In genomic region chr22:44732661-44733060, GRCh38 we compare ENCODE assay signal across 22 cellular contexts. TPM values are rescaled to one million over a fixed set of nuclear protein-coding genes. Genes with fewer than 3 reads are reported as not detected.
"Had no signal": no experiment of that assay in that cellular context is flagged by ENCODE, and none has a peak within 500 bp of the region (broad histone marks: within the 10 kb centered on the region; RNA-seq: fewer than 3 reads in every experiment).

No MANE protein-coding gene starts in this region.

- H3K36me3 ChIP-seq: colonic mucosa, gastrocnemius medialis, left ventricle myocardium inferior, right atrium auricular region, tibial artery had no signal

- H3K4me3 ChIP-seq: colonic mucosa, dorsolateral prefrontal cortex, gastrocnemius medialis, left ventricle myocardium inferior, lung, right atrium auricular region, suprapubic skin, tibial artery had no signal

- ATAC-seq: gastrocnemius medialis had no signal

- H3K4me3 Mint-ChIP-seq: activated CD4-positive, alpha-beta memory T cell treated with anti-CD3 and anti-CD28 coated beads, Interleukin-2, amount 10 ng/mL, durations not matched to agents 7 days and 5 days; activated CD4-positive, alpha-beta T cell treated with anti-CD3 and anti-CD28 coated beads, Interleukin-2, amount 10 ng/mL, durations not matched to agents 7 days and 5 days; activated T-cell treated with anti-CD3 and anti-CD28 coated beads, Interleukin-2, amount 50 U/mL, for 24 hours had no signal

- H3K27ac Mint-ChIP-seq: activated CD4-positive, alpha-beta memory T cell treated with anti-CD3 and anti-CD28 coated beads, Interleukin-2, amount 10 ng/mL, durations not matched to agents 7 days and 5 days; activated CD4-positive, alpha-beta T cell treated with anti-CD3 and anti-CD28 coated beads, Interleukin-2, amount 10 ng/mL, durations not matched to agents 7 days and 5 days; activated T-cell treated with anti-CD3 and anti-CD28 coated beads, Interleukin-2, amount 50 U/mL, for 24 hours had no signal

- H3K27me3 ChIP-seq: colonic mucosa, right atrium auricular region, suprapubic skin had no signal

- H3K9me3 ChIP-seq: colonic mucosa, gastrocnemius medialis, left ventricle myocardium inferior, right atrium auricular region, suprapubic skin, tibial artery had no signal

- H3K27me3 Mint-ChIP-seq: activated CD4-positive, alpha-beta memory T cell treated with anti-CD3 and anti-CD28 coated beads, Interleukin-2, amount 10 ng/mL, durations not matched to agents 7 days and 5 days; activated CD4-positive, alpha-beta T cell treated with anti-CD3 and anti-CD28 coated beads, Interleukin-2, amount 10 ng/mL, durations not matched to agents 7 days and 5 days; activated T-cell treated with anti-CD3 and anti-CD28 coated beads, Interleukin-2, amount 50 U/mL, for 24 hours had no signal

- H3K9me3 Mint-ChIP-seq: activated T-cell treated with anti-CD3 and anti-CD28 coated beads, Interleukin-2, amount 50 U/mL, for 24 hours had no signal

- DNase-seq: activated CD4-positive, alpha-beta memory T cell treated with anti-CD3 and anti-CD28 coated beads, Interleukin-2, amount 10 ng/mL, durations not matched to agents 7 days and 5 days; activated CD4-positive, alpha-beta T cell treated with anti-CD3 and anti-CD28 coated beads for 1 hour; activated CD4-positive, alpha-beta T cell treated with anti-CD3 and anti-CD28 coated beads, Interleukin-2, amount 10 ng/mL, durations not matched to agents 7 days and 5 days; activated CD8-positive, alpha-beta memory T cell treated with anti-CD3 and anti-CD28 coated beads, Interleukin-2, amount 50 U/mL, for 48 hours; activated gamma-delta T cell treated with Interleukin-2 at 50 U/mL for 16 hours; activated T-cell treated with anti-CD3 and anti-CD28 coated beads, Interleukin-2, amount 50 U/mL, for 24 hours; cerebellar nuclear complex; colonic mucosa; dorsolateral prefrontal cortex; effector memory CD4-positive, alpha-beta T cell; gastrocnemius medialis; glutamatergic neuron; islet precursor cell; left ventricle myocardium inferior; occipital lobe; stimulated activated CD4-positive, alpha-beta T cell treated with anti-CD3 and anti-CD28 coated beads, Interleukin-15, amount 100 ng/mL, for 24 hours; stimulated activated naive CD4-positive, alpha-beta T cell; T-helper 2 cell; tibial artery had no signal

- H3K27ac ChIP-seq: colonic mucosa, dorsolateral prefrontal cortex, gastrocnemius medialis, left ventricle myocardium inferior, right atrium auricular region, suprapubic skin, tibial artery had no signal

- H3K4me1 Mint-ChIP-seq: activated CD4-positive, alpha-beta T cell treated with anti-CD3 and anti-CD28 coated beads, Interleukin-2, amount 10 ng/mL, durations not matched to agents 7 days and 5 days had no signal

RNA-seq across cellular contexts. Expression of gene ARHGAP8, which starts 19.7 kb away (rescaled TPM):
- total RNA-seq: gastrocnemius medialis, left ventricle myocardium inferior had no signal
